ENCODE assay signal across 8 cellular contexts in the genomic region with DNA sequence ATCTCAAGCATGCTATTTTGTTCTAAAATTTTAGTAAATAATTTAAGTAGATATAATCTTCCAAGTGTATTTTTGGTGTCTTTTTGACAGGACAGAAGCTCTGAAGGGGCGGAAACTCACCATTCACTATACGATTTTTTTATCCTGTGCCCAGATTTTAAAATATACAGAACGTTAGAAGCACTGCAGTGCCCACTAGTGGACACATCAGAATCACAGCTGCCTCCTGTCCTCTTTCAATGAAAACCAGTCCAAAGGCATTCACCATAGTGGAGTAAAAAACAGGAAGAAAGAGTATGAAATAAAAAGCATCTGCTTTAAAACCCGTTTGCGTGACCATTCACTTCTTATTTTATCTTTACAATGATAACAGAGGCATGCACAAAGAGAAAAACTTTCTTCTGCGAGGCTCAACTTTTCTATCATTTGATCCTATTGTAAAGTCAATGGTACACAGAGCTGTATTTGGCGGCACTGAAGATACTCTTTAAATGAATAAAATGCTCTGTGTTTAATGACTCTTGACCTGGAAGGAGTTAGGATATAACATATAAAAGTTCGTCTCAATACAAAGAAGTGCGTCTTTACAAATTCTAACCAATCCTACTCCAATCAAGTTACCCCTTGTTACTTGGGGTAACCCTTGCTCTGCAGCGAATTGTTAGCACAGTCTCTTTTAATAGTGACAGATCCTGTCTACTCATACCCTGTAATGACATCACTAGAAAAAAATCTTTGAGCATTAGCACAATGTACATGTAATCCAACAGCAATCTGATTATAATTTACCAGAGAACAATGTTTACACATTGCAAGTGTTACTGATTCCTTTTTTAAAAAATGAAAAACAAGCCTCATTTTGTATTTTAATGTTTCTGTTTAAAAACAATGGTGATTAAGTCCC.
DNase-seq lines count a peak whose midpoint lies in the region; ATAC-seq and TF ChIP-seq lines count a peak whose summit lies in the region.

No MANE protein-coding gene starts in this region.

- DNase-seq in DMS153 treated with DMSO at 0.1 percent for 48 hours (lab: John Stamatoyannopoulos, UW; ENCODE audit: unreplicated experiment): peak; percentile 72
- peak; percentile 80 for DNase-seq in GM23248
- peak; percentile 58 for DNase-seq in NCI-H2171 treated with DMSO at 0.1 percent for 48 hours (lab: John Stamatoyannopoulos, UW)
- DNase-seq in activated CD4-positive, alpha-beta T cell treated with anti-CD3 and anti-CD28 coated beads, Interleukin-2, amount 10 ng/mL, durations not matched to agents 24 days and 14 days: peak; percentile 77
- peak; percentile 52 for DNase-seq in fibroblast of villous mesenchyme (ENCODE audit: low read depth)
- DNase-seq in omental fat pad (ENCODE audit: low spot score): no peak
- no peak for DNase-seq in effector memory CD8-positive, alpha-beta T cell

- no peaks in the 10 kb centered on the region for H3K36me3 Mint-ChIP-seq in activated CD4-positive, alpha-beta T cell treated with anti-CD3 and anti-CD28 coated beads, Interleukin-2, amount 10 ng/mL, durations not matched to agents 24 days and 14 days (ENCODE audit: low read depth)
- H3K36me3 Mint-ChIP-seq in effector memory CD8-positive, alpha-beta T cell (ENCODE audit: insufficient read depth): no peaks in the 10 kb centered on the region

- no peak overlapping the region for H3K4me3 ChIP-seq in GM23248
- H3K4me3 ChIP-seq in fibroblast of villous mesenchyme (ENCODE audit: low read depth, low read length): no peak overlapping the region

- H3K4me1 Mint-ChIP-seq in activated CD4-positive, alpha-beta T cell treated with anti-CD3 and anti-CD28 coated beads, Interleukin-2, amount 10 ng/mL, durations not matched to agents 24 days and 14 days: no peaks in the 10 kb centered on the region
- no peaks in the 10 kb centered on the region for H3K4me1 Mint-ChIP-seq in effector memory CD8-positive, alpha-beta T cell (ENCODE audit: low read depth in 2 of 2)

- no peak overlapping the region for H3K9ac ChIP-seq in GM23248

- H3K9me3 Mint-ChIP-seq in activated CD4-positive, alpha-beta T cell treated with anti-CD3 and anti-CD28 coated beads, Interleukin-2, amount 10 ng/mL, durations not matched to agents 24 days and 14 days: no peaks in the 10 kb centered on the region
- H3K9me3 Mint-ChIP-seq in effector memory CD8-positive, alpha-beta T cell: no peaks in the 10 kb centered on the region

- no peaks in the 10 kb centered on the region for H3K27me3 Mint-ChIP-seq in activated CD4-positive, alpha-beta T cell treated with anti-CD3 and anti-CD28 coated beads, Interleukin-2, amount 10 ng/mL, durations not matched to agents 24 days and 14 days
- H3K27me3 Mint-ChIP-seq in effector memory CD8-positive, alpha-beta T cell: no peaks in the 10 kb centered on the region

- 14 to 16% methylated on average over 10 of the region's 10 CpGs for WGBS in GM23248 (ENCODE audit: low coverage in 1 of 2, low lambda C conversion rate in 2 of 2, missing lambda C conversion rate in 2 of 2), 2 experiments

- H3K4me1 ChIP-seq in GM23248 (ENCODE audit: insufficient read depth): peaks cover 11% of the 10 kb centered on the region

- 0 out of 2 replicates have a peak, but pooled peaks cover 12% of the 10 kb centered on the region for H3K27me3 ChIP-seq in GM23248 (replicated peaks; ENCODE audit: insufficient read depth)

- no peak overlapping the region for H3K4me3 Mint-ChIP-seq in activated CD4-positive, alpha-beta T cell treated with anti-CD3 and anti-CD28 coated beads, Interleukin-2, amount 10 ng/mL, durations not matched to agents 24 days and 14 days
- no peak overlapping the region for H3K4me3 Mint-ChIP-seq in effector memory CD8-positive, alpha-beta T cell

- H3K9me2 ChIP-seq in GM23248 (ENCODE audit: insufficient read depth): no peaks in the 10 kb centered on the region

- peak; percentile 92 for TF ChIP-seq CTCF in fibroblast of villous mesenchyme (IDR thresholded peaks at IDR 0.05; ENCODE audit: insufficient read depth, low read depth, low read length)
- TF ChIP-seq CTCF in omental fat pad (IDR thresholded peaks at IDR 0.05): no peak

- ATAC-seq in omental fat pad (ENCODE audit: low FRiP score) (peak; percentile 54), GM18870 (IDR thresholded peaks at IDR 0.05; ENCODE audit: unreplicated experiment) (no peak)
- no peak for ATAC-seq in effector memory CD8-positive, alpha-beta T cell (replicated peaks)

- no peaks in the 10 kb centered on the region for H4K20me1 ChIP-seq in GM23248 (ENCODE audit: insufficient read depth)

- H3K79me2 ChIP-seq in GM23248 (ENCODE audit: insufficient read depth): no peaks in the 10 kb centered on the region

- H3K27ac ChIP-seq in GM23248: no peak overlapping the region

- no peaks in the 10 kb centered on the region for H3K9me3 ChIP-seq in GM23248 (ENCODE audit: low read depth)

- H3K27ac Mint-ChIP-seq in activated CD4-positive, alpha-beta T cell treated with anti-CD3 and anti-CD28 coated beads, Interleukin-2, amount 10 ng/mL, durations not matched to agents 24 days and 14 days: no peak overlapping the region
- no peak overlapping the region for H3K27ac Mint-ChIP-seq in effector memory CD8-positive, alpha-beta T cell

- H2AFZ ChIP-seq in GM23248: peak overlapping the region; percentile 46; the same call in 1 of the 2 replicates

- peak overlapping the region; percentile 62 for H3K4me2 ChIP-seq in GM23248 (ENCODE audit: unreplicated experiment)

- 0 out of 2 replicates have a peak, but pooled peaks cover 9% of the 10 kb centered on the region for H3F3A ChIP-seq in GM23248 (ENCODE audit: insufficient read depth)

- no peaks in the 10 kb centered on the region for H3K36me3 ChIP-seq in GM23248 (ENCODE audit: low read depth)

- intact Hi-C loops in activated CD4-positive, alpha-beta T cell treated with anti-CD3 and anti-CD28 coated beads, Interleukin-2, amount 10 ng/mL, durations not matched to agents 24 days and 14 days (cut with micrococcal nuclease): loop anchor here (5.0 to 10.0 kb wide), 2 partner anchors 1452 to 1830 kb away; no protein-coding TSS in a partner anchor

- in situ Hi-C loops in GM23248 (cut with MboI): no loop called here

Comparison
In these comparisons a context has a peak if more than half of its experiments do, and no peak if none do; other contexts are left out.
1. DNase-seq: peak in DMS153 treated with DMSO at 0.1 percent for 48 hours (single experiment), GM23248 (single experiment), NCI-H2171 treated with DMSO at 0.1 percent for 48 hours (single experiment), activated CD4-positive, alpha-beta T cell treated with anti-CD3 and anti-CD28 coated beads, Interleukin-2, amount 10 ng/mL, durations not matched to agents 24 days and 14 days (single experiment) and fibroblast of villous mesenchyme (single experiment); none in omental fat pad (single experiment) and effector memory CD8-positive, alpha-beta T cell (0 of 3).